8 cellular contexts compared by ENCODE assay signal in genomic region chr3:12135029-12135634, GRCh38. TPM values are rescaled to one million over a fixed set of nuclear protein-coding genes. Genes with fewer than 3 reads are reported as not detected.
A peak's percentile ranks its signal among the peaks of the same experiment; 100 is the strongest.
DNase-seq lines count a peak whose midpoint lies in the region; TF ChIP-seq lines count a peak whose summit lies in the region.

No MANE protein-coding gene starts in this region.

- H3F3A ChIP-seq in MM.1S (ENCODE audit: insufficient read depth, low read length): no peaks in the 10 kb centered on the region

- no peak overlapping the region for H3K27ac ChIP-seq in MM.1S (ENCODE audit: low read length)
- peak overlapping the region; percentile 7 for H3K27ac ChIP-seq in cingulate gyrus (ENCODE audit: low read depth, low read length)

- no peaks in the 10 kb centered on the region for H3K9me2 ChIP-seq in MM.1S (replicated peaks; ENCODE audit: insufficient read depth, low read length)

- 0 to 10% methylated on average over 3 of the region's 3 CpGs for WGBS in lower leg skin, 2 donors

- DNase-seq in NCI-H2171 treated with DMSO at 0.1 percent for 48 hours (lab: John Stamatoyannopoulos, UW) (peak; percentile 4), NCI-H2171 (lab: John Stamatoyannopoulos, UW) (no peak), HCEC 1CT (peak; percentile 61), MM.1S (peak; percentile 49), lower leg skin (ENCODE audit: low spot score in 2 of 2) (peak; percentile 61 to 96)
- DNase-seq in activated CD4-positive, alpha-beta T cell treated with anti-CD3 and anti-CD28 coated beads for 1 hour: peak; percentile 25
- DNase-seq in stimulated activated CD8-positive, alpha-beta memory T cell treated with anti-CD3 and anti-CD28 coated beads, Interleukin-15, amount 100 ng/mL, for 1 hour (ENCODE audit: low read depth): peak; percentile 25

- no peaks in the 10 kb centered on the region for H3K79me2 ChIP-seq in MM.1S (ENCODE audit: low read length)

- H3K9ac ChIP-seq in MM.1S (ENCODE audit: low read length): no peak overlapping the region

- H3K4me2 ChIP-seq in MM.1S (ENCODE audit: low read depth, low read length): no peak overlapping the region

- no peaks in the 10 kb centered on the region for H3K36me3 ChIP-seq in MM.1S (replicated peaks; ENCODE audit: insufficient read depth, low read length)

- H3K4me1 ChIP-seq in MM.1S (ENCODE audit: low read length): 0 out of 2 replicates have a peak, but pooled peaks cover 2% of the 10 kb centered on the region

- intact Hi-C loops in lower leg skin (cut with DNase I; ENCODE audit: low total_unique reads): loop anchor here (5.0 kb wide), 2 partner anchors 42 to 342 kb away; no protein-coding TSS in a partner anchor

- TF ChIP-seq CTCF in MM.1S (IDR thresholded peaks at IDR 0.05; ENCODE audit: low read length): peak; percentile 79
- TF ChIP-seq CTCF in lower leg skin (IDR thresholded peaks at IDR 0.05): peak in 1 of 3 donors; percentile 82

- H4K20me1 ChIP-seq in MM.1S (ENCODE audit: insufficient read depth, low read length): no peaks in the 10 kb centered on the region

- H3K9me3 ChIP-seq in MM.1S (replicated peaks; ENCODE audit: insufficient read depth, low read length): no peaks in the 10 kb centered on the region

- H3K4me3 ChIP-seq in MM.1S (ENCODE audit: low read length) (no peak overlapping the region), lower leg skin (ENCODE audit: low read depth, poor library complexity, severe bottlenecking) (no peak overlapping the region)

- no peak for TF ChIP-seq POLR2A in lower leg skin (IDR thresholded peaks at IDR 0.05)

- no peaks in the 10 kb centered on the region for H3K27me3 ChIP-seq in MM.1S (replicated peaks; ENCODE audit: insufficient read depth, low read length)

- no peak overlapping the region for H2AFZ ChIP-seq in MM.1S (ENCODE audit: low read length)

RNA-seq across cellular contexts. Expression of gene TIMP4, which starts 23.6 kb away (rescaled TPM):
- 10 to 100 TPM in 3 of 4 donors, 1 to 10 TPM in 1; 5.2 to 16.5 (median 14.4) TPM for total RNA-seq in lower leg skin
